In genomic region chr20:20710847-20711315, GRCh38 we compare ENCODE assay signal across 8 cellular contexts. TPM values are rescaled to one million over a fixed set of nuclear protein-coding genes. Genes with fewer than 3 reads are reported as not detected.
DNase-seq lines count a peak whose midpoint lies in the region; ATAC-seq and TF ChIP-seq lines count a peak whose summit lies in the region.

No MANE protein-coding gene starts in this region.

- WGBS in gastroesophageal sphincter (ENCODE audit: low coverage in 1 of 2), 2 donors: 59 to 60% methylated on average over 5 of the region's 5 CpGs

- no peaks in the 10 kb centered on the region for H3K27me3 ChIP-seq in gastroesophageal sphincter

- CTCF ChIA-PET in GM10248 (lab: Yijun Ruan, JAX): interaction anchor here (0.9 kb wide), 1 partner anchor 17 kb away, joined by 3 read pairs; no protein-coding TSS in a partner anchor

- TF ChIP-seq CTCF in GM10248 (IDR thresholded peaks at IDR 0.05; ENCODE audit: control extremely low read depth, extremely low read depth, low read depth, missing control alignments): no peak
- no peak for TF ChIP-seq CTCF in gastroesophageal sphincter (IDR thresholded peaks at IDR 0.05)

- POLR2A ChIA-PET in GM10248 (lab: Yijun Ruan, JAX): no interaction called here

- no peak for TF ChIP-seq EP300 in gastroesophageal sphincter (IDR thresholded peaks at IDR 0.05)

- peak overlapping the region in 3 of 4 donors; percentile 63 to 91 (median 89) for H3K27ac ChIP-seq in gastroesophageal sphincter

- TF ChIP-seq POLR2A in gastroesophageal sphincter (IDR thresholded peaks at IDR 0.05): no peak

- H3K9me3 ChIP-seq in gastroesophageal sphincter: no peaks in the 10 kb centered on the region

- peaks cover 0 to 40% (median 9%) of the 10 kb centered on the region in 3 donors for H3K4me1 ChIP-seq in gastroesophageal sphincter

- peak; percentile 32 for ATAC-seq in HG02938 (IDR thresholded peaks at IDR 0.05; ENCODE audit: unreplicated experiment)
- no peak for ATAC-seq in gastroesophageal sphincter
- no peak for ATAC-seq in GM21367 (IDR thresholded peaks at IDR 0.05; ENCODE audit: unreplicated experiment)
- no peak for ATAC-seq in HG02852 (IDR thresholded peaks at IDR 0.05; ENCODE audit: unreplicated experiment)

- H3K4me3 ChIP-seq in gastroesophageal sphincter: peak overlapping the region in 1 of 2 donors; percentile 87

- H3K36me3 ChIP-seq in gastroesophageal sphincter: no peaks in the 10 kb centered on the region

- DNase-seq in GM10248 (ENCODE audit: extremely low spot score) (peak; percentile 23), SKM-1 (lab: John Stamatoyannopoulos, UW; ENCODE audit: unreplicated experiment) (peak; percentile 62), mesenteric fat pad (ENCODE audit: low spot score) (no peak)
- peak; percentile 5 for DNase-seq in stimulated activated CD4-positive, alpha-beta T cell treated with anti-CD3 and anti-CD28 coated beads, Interleukin-4, amount 100 ng/mL, for 1 hour

RNA-seq across cellular contexts. Expression of gene RALGAPA2, which starts 1.6 kb away (rescaled TPM):
- total RNA-seq in gastroesophageal sphincter (10 to 100 TPM; 18.4 to 27.4 (median 25.2) TPM), mesenteric fat pad (46.7 TPM)
